ENCODE assay signal across 25 cellular contexts in the genomic region with DNA sequence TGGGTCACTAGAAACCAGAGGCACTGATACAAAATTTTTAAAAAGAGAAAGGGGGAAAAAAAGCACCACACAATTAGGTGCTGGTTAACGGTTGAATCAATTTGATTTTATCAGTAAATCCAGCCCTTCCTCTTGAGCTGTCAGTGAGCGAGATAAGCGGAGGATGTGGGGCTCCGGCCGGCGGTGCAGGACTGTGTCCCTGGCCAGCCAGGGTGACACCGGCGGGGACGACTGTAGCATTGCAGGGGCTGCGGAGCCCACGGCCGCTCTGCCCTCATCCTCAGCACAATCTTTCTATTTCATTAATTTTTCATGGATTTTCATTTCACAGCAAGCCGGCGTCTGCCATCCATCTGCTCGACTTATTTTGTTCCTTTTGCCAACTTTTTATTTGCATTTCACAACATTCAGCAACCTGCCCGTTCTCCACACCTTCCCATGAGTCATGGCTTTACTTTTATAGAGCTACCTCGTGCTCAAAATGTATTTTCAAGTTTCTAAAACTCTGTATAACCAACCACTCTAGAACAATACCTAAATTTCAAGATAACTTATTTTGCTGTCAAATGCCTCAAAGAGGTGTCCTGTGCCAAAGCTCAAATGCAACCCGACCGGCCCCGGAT. TPM values are rescaled to one million over a fixed set of nuclear protein-coding genes. Genes with fewer than 3 reads are reported as not detected.
A peak's percentile ranks its signal among the peaks of the same experiment; 100 is the strongest.
DNase-seq lines count a peak whose midpoint lies in the region; ATAC-seq, FAIRE-seq and TF ChIP-seq lines count a peak whose summit lies in the region.
"Had no signal": no experiment of that assay in that cellular context is flagged by ENCODE, and none has a peak within 500 bp of the region (broad histone marks: within the 10 kb centered on the region; RNA-seq: fewer than 3 reads in every experiment).

No MANE protein-coding gene starts in this region.

- H3K36me3 ChIP-seq in body of pancreas (replicated peaks in 1 of 2; ENCODE audit: insufficient read depth in 1 of 2, low read depth in 2 of 2) (no peaks in the 10 kb centered on the region), right lobe of liver (no peaks in the 10 kb centered on the region), GM23338 (ENCODE audit: insufficient read depth) (no peaks in the 10 kb centered on the region)
- H3K36me3 ChIP-seq in effector memory CD4-positive, alpha-beta T cell (ENCODE audit: control insufficient read depth, insufficient read depth, low read length): no peaks in the 10 kb centered on the region
- H3K36me3 ChIP-seq: thoracic aorta had no signal

- H3K9me3 ChIP-seq in body of pancreas (no peaks in the 10 kb centered on the region), right lobe of liver (no peaks in the 10 kb centered on the region)
- no peaks in the 10 kb centered on the region for H3K9me3 ChIP-seq in effector memory CD4-positive, alpha-beta T cell (ENCODE audit: control insufficient read depth, low read length)
- H3K9me3 ChIP-seq: thoracic aorta had no signal

- intact Hi-C loops in body of pancreas (cut with DNase I): no loop called here
- intact Hi-C loops in right lobe of liver (cut with DNase I): no loop called here

- no peaks in the 10 kb centered on the region for H4K20me1 ChIP-seq in GM23338 (replicated peaks; ENCODE audit: insufficient read depth)

- in situ Hi-C loops in GM13976 (cut with MboI; ENCODE audit: low sequenced_read_pairs, unreplicated experiment): no loop called here

- FAIRE-seq in GM18507 (lab: Jason Lieb, UNC): peak; percentile 9

- no peak overlapping the region for H3K27ac Mint-ChIP-seq in GM23338
- H3K27ac Mint-ChIP-seq: activated CD4-positive, alpha-beta T cell treated with anti-CD3 and anti-CD28 coated beads, Interleukin-2, amount 10 ng/mL, durations not matched to agents 7 days and 5 days; CD14-positive monocyte; memory B cell; WTC11 had no signal

- H3F3A ChIP-seq in GM23338 (replicated peaks; ENCODE audit: low read depth): no peaks in the 10 kb centered on the region

- peaks cover 13% of the 10 kb centered on the region for H3K4me1 ChIP-seq in body of pancreas
- peaks cover 0 to 12% (median 0%) of the 10 kb centered on the region in 4 donors for H3K4me1 ChIP-seq in right lobe of liver
- peaks cover 32% of the 10 kb centered on the region for H3K4me1 ChIP-seq in GM23338 (ENCODE audit: insufficient read depth)
- peaks cover 12% of the 10 kb centered on the region for H3K4me1 ChIP-seq in effector memory CD4-positive, alpha-beta T cell (ENCODE audit: control insufficient read depth, insufficient read depth, low read length, poor library complexity, severe bottlenecking)
- H3K4me1 ChIP-seq: foreskin keratinocyte had no signal

- DNase-seq in GM12865 (ENCODE audit: low read depth) (no peak), GM18507 (ENCODE audit: extremely low spot score, insufficient read length, low read depth) (no peak), body of pancreas (peak; percentile 20 to 58 (median 36)), right lobe of liver (no peak), epidermal melanocyte (ENCODE audit: insufficient read length, low spot score) (no peak), GM23338 (ENCODE audit: low spot score) (no peak), GM13976 (ENCODE audit: low spot score) (no peak)
- DNase-seq in effector memory CD4-positive, alpha-beta T cell: no peak
- DNase-seq: activated CD4-positive, alpha-beta T cell treated with anti-CD3 and anti-CD28 coated beads, Interleukin-2, amount 10 ng/mL, durations not matched to agents 7 days and 5 days; activated naive CD4-positive, alpha-beta T cell; activated T-cell treated with anti-CD3 and anti-CD28 coated beads, Interleukin-2, amount 50 U/mL, for 48 hours; H7; NCI-H1048; NCI-H1930; NCI-H345; NCI-H82; Right ventricle myocardium superior; stimulated activated naive CD8-positive, alpha-beta T cell treated with anti-CD3 and anti-CD28 coated beads, Interleukin-15, Interleukin-2, amounts not matched to agents 100 U/mL and 50 U/mL, for 24 hours; T-helper 9 cell had no signal

- no peak for TF ChIP-seq POLR2A in body of pancreas (IDR thresholded peaks at IDR 0.05)
- TF ChIP-seq POLR2A in right lobe of liver (IDR thresholded peaks at IDR 0.05): no peak

- H3K4me2 ChIP-seq in GM23338: no peak overlapping the region

- H3K4me3 Mint-ChIP-seq in GM23338: no peak overlapping the region
- H3K4me3 Mint-ChIP-seq: activated CD4-positive, alpha-beta T cell treated with anti-CD3 and anti-CD28 coated beads, Interleukin-2, amount 10 ng/mL, durations not matched to agents 7 days and 5 days; CD14-positive monocyte; memory B cell; WTC11 had no signal

- no peaks in the 10 kb centered on the region for H3K9me2 ChIP-seq in GM23338 (ENCODE audit: insufficient read depth)

- peak; percentile 70 for ATAC-seq in body of pancreas
- ATAC-seq in right lobe of liver: peak; percentile 65 to 87 (median 74)
- ATAC-seq in GM23338: no peak
- ATAC-seq: foreskin keratinocyte; stimulated activated naive CD8-positive, alpha-beta T cell treated with anti-CD3 and anti-CD28 coated beads, Interleukin-15, Interleukin-2, amounts not matched to agents 100 U/mL and 50 U/mL, for 24 hours; WTC11 had no signal

- TF ChIP-seq CTCF in GM12865 (IDR thresholded peaks at IDR 0.05; ENCODE audit: insufficient read depth, low read depth, low read length, missing control alignments) (no peak), body of pancreas (IDR thresholded peaks at IDR 0.05) (no peak), right lobe of liver (IDR thresholded peaks at IDR 0.05) (no peak), GM23338 (conservative IDR thresholded peaks at IDR 0.05; ENCODE audit: low read depth in 2 of 2) (no peak), GM13976 (IDR thresholded peaks at IDR 0.05; ENCODE audit: borderline replicate concordance, control extremely low read depth, extremely low read depth, insufficient read depth, missing control alignments) (no peak)

- peaks cover 22% of the 10 kb centered on the region for H3K27me3 Mint-ChIP-seq in GM23338 (ENCODE audit: insufficient read depth, low read depth, poor library complexity)

- 15 to 17% methylated on average over 20 of the region's 20 CpGs for WGBS in body of pancreas, 2 donors
- 26% methylated on average over 20 of the region's 20 CpGs for WGBS in right lobe of liver (ENCODE audit: insufficient coverage, low coverage, low lambda C conversion rate, missing lambda C conversion rate)

- peaks cover 21% of the 10 kb centered on the region for H3K79me2 ChIP-seq in GM23338 (replicated peaks; ENCODE audit: insufficient read depth)

- H3K27me3 ChIP-seq in body of pancreas: peaks cover 0 to 25% of the 10 kb centered on the region in 2 donors
- H3K27me3 ChIP-seq in right lobe of liver: peaks cover 0 to 3% of the 10 kb centered on the region in 2 donors
- H3K27me3 ChIP-seq in GM23338 (ENCODE audit: insufficient read depth): peaks cover 26% of the 10 kb centered on the region
- peaks cover 9% of the 10 kb centered on the region for H3K27me3 ChIP-seq in effector memory CD4-positive, alpha-beta T cell (replicated peaks; ENCODE audit: control insufficient read depth, insufficient read depth, low read length, poor library complexity, severe bottlenecking)

- H3K4me3 ChIP-seq in GM12865 (ENCODE audit: low read depth, low read length) (peak overlapping the region; percentile 11; the same call in 1 of the 2 replicates), body of pancreas (no peak overlapping the region), right lobe of liver (no peak overlapping the region), GM23338 (no peak overlapping the region)
- no peak overlapping the region for H3K4me3 ChIP-seq in effector memory CD4-positive, alpha-beta T cell (ENCODE audit: insufficient read depth, low read depth, low read length, poor library complexity, severe bottlenecking)
- H3K4me3 ChIP-seq: thoracic aorta had no signal

- H3K9me3 Mint-ChIP-seq in GM23338: no peaks in the 10 kb centered on the region
- H3K9me3 Mint-ChIP-seq: activated CD4-positive, alpha-beta T cell treated with anti-CD3 and anti-CD28 coated beads, Interleukin-2, amount 10 ng/mL, durations not matched to agents 7 days and 5 days; memory B cell; WTC11 had no signal

- H3K36me3 Mint-ChIP-seq in GM23338 (ENCODE audit: low read depth): no peaks in the 10 kb centered on the region
- H3K36me3 Mint-ChIP-seq: CD14-positive monocyte, memory B cell, WTC11 had no signal

- H3K27ac ChIP-seq in body of pancreas (no peak overlapping the region), right lobe of liver (no peak overlapping the region), GM23338 (ENCODE audit: low read depth) (no peak overlapping the region)
- H3K27ac ChIP-seq in effector memory CD4-positive, alpha-beta T cell (ENCODE audit: insufficient read depth, low read length, poor library complexity, severe bottlenecking): no peak overlapping the region
- H3K27ac ChIP-seq: foreskin keratinocyte, thoracic aorta had no signal

- H3K4me1 Mint-ChIP-seq in GM23338: peaks cover 35% of the 10 kb centered on the region
- H3K4me1 Mint-ChIP-seq: CD14-positive monocyte, memory B cell had no signal

- H2AFZ ChIP-seq in GM23338: no peak overlapping the region

TF ChIP-seq in GM23338, 12 proteins besides CTCF, POLR2A, EP300 and RAD21:
- TF ChIP-seq ZNF331 (CRISPR knock-in tag; IDR thresholded peaks at IDR 0.05; ENCODE audit: low read depth): no peak
- TF ChIP-seq STAT1 (IDR thresholded peaks at IDR 0.05; ENCODE audit: unreplicated experiment): no peak
- TF ChIP-seq POLR2AphosphoS5 (IDR thresholded peaks at IDR 0.05; ENCODE audit: low read depth): no peak

RNA-seq across cellular contexts. Expression of a gene that starts 4.7 kb away (rescaled TPM):
- total RNA-seq in body of pancreas (10 to 100 TPM in 1 of 2 donors, 1 to 10 TPM in 1; 8.0 to 12.2 TPM), right lobe of liver (under 1 TPM; 0.07 to 0.68 (median 0.42) TPM)
- 1.6 and 5.0 TPM in 2 replicates for total RNA-seq in GM23338 (2014; rRNA removed; shearing (Covaris generic))
- 1.7 and 2.0 TPM in 2 replicates for polyA plus RNA-seq in GM23338 (2016; fragmentation: Nextera tagmentation; extraction: Ambion mirVana)
- total RNA-seq: foreskin keratinocyte, pulmonary artery endothelial cell, Right ventricle myocardium superior had no signal
- polyA plus RNA-seq: CD14-positive monocyte, foreskin keratinocyte had no signal

Comparison
In these comparisons a context has a peak if more than half of its experiments do, and no peak if none do; other contexts are left out.
1. DNase-seq: peak in body of pancreas (4 of 4); none in GM12865 (single experiment), GM18507 (single experiment), right lobe of liver (0 of 3), epidermal melanocyte (single experiment), GM23338 (single experiment), effector memory CD4-positive, alpha-beta T cell (0 of 3) and GM13976 (single experiment).